17 cellular contexts compared by ENCODE assay signal in genomic region chr1:113519561-113519960, GRCh38.
DNase-seq lines count a peak whose midpoint lies in the region; ATAC-seq, FAIRE-seq and TF ChIP-seq lines count a peak whose summit lies in the region.
"Had no signal": no experiment of that assay in that cellular context is flagged by ENCODE, and none has a peak within 500 bp of the region (broad histone marks: within the 10 kb centered on the region; RNA-seq: fewer than 3 reads in every experiment).

No MANE protein-coding gene starts in this region.

- H3K4me2 ChIP-seq in astrocyte (ENCODE audit: low read length) (peak overlapping the region; percentile 3), skeletal muscle satellite cell (ENCODE audit: low read length) (peak overlapping the region; percentile 5)

- H3K27me3 ChIP-seq in astrocyte (ENCODE audit: insufficient read depth, low read length) (no peaks in the 10 kb centered on the region), skeletal muscle satellite cell (ENCODE audit: control insufficient read depth, insufficient read depth, low read length) (no peaks in the 10 kb centered on the region), aorta (ENCODE audit: control insufficient read depth in 1 of 2, insufficient read depth in 2 of 2, low read length in 1 of 2) (no peaks in the 10 kb centered on the region)
- H3K27me3 ChIP-seq: esophagus squamous epithelium, SJCRH30 had no signal

- ATAC-seq in aorta (ENCODE audit: low FRiP score): no peak
- ATAC-seq: stimulated activated naive B cell treated with anti-CD40 and anti-IgM and Interleukin-4, amounts not matched to agents 10 μg/mL and 1 μg/mL and 100 μg/mL, for 72 hours had no signal

- H3K4me3 Mint-ChIP-seq in astrocyte (ENCODE audit: unreplicated experiment): no peak overlapping the region
- no peak overlapping the region for H3K4me3 Mint-ChIP-seq in activated T-helper 1 cell treated with anti-CD3 and anti-CD28 coated beads, Interleukin-12 subunit alpha, Interleukin-12 subunit beta, Interleukin-2, Interleukin-4 antibody, amounts not matched to agents 30 ng/mL and 10 ng/mL and 1 ng/mL, durations not matched to agents 14 hours and 24 hours and 36 hours
- H3K4me3 Mint-ChIP-seq: activated naive CD4-positive, alpha-beta T cell treated with anti-CD3 and anti-CD28 coated beads for 36 hours; brain; stimulated activated naive B cell treated with anti-CD40 and anti-IgM and Interleukin-4, amounts not matched to agents 10 μg/mL and 1 μg/mL and 100 μg/mL, for 72 hours had no signal

- peak; percentile 13 for FAIRE-seq in astrocyte (lab: Jason Lieb, UNC)

- H3K79me2 ChIP-seq in astrocyte (ENCODE audit: insufficient read depth, low read length): peaks cover 4% of the 10 kb centered on the region

- peaks cover 15% of the 10 kb centered on the region for H3K4me1 Mint-ChIP-seq in astrocyte (ENCODE audit: low read depth, unreplicated experiment)
- no peaks in the 10 kb centered on the region for H3K4me1 Mint-ChIP-seq in activated T-helper 1 cell treated with anti-CD3 and anti-CD28 coated beads, Interleukin-12 subunit alpha, Interleukin-12 subunit beta, Interleukin-2, Interleukin-4 antibody, amounts not matched to agents 30 ng/mL and 10 ng/mL and 1 ng/mL, durations not matched to agents 14 hours and 24 hours and 36 hours (ENCODE audit: low read depth)
- H3K4me1 Mint-ChIP-seq: brain; stimulated activated naive B cell treated with anti-CD40 and anti-IgM and Interleukin-4, amounts not matched to agents 10 μg/mL and 1 μg/mL and 100 μg/mL, for 72 hours had no signal

- DNase-seq in HCEC 1CT: peak; percentile 67
- DNase-seq in astrocyte (ENCODE audit: low read depth): peak; percentile 53
- peak; percentile 26 for DNase-seq in glomerular visceral epithelial cell (ENCODE audit: extremely low spot score)
- no peak for DNase-seq in iPS-NIHi11 (ENCODE audit: low spot score)
- no peak for DNase-seq in aorta
- DNase-seq in NCI-H1930 (lab: John Stamatoyannopoulos, UW): no peak
- no peak for DNase-seq in activated T-helper 1 cell treated with anti-CD3 and anti-CD28 coated beads, Interleukin-12 subunit alpha, Interleukin-12 subunit beta, Interleukin-2, Interleukin-4 antibody, amounts not matched to agents 30 ng/mL and 10 ng/mL and 1 ng/mL, durations not matched to agents 14 hours and 24 hours and 36 hours (ENCODE audit: low spot score)
- DNase-seq: activated naive CD4-positive, alpha-beta T cell treated with anti-CD3 and anti-CD28 coated beads for 36 hours; C1 segment of cervical spinal cord; esophagus squamous epithelium; left ventricle myocardium inferior; NCI-H1436 treated with DMSO at 0.1 percent for 48 hours; NCI-H446 treated with DMSO at 0.1 percent for 48 hours; SJCRH30; stimulated activated naive B cell treated with anti-CD40 and anti-IgM and Interleukin-4, amounts not matched to agents 10 μg/mL and 1 μg/mL and 100 μg/mL, for 72 hours had no signal

- H3K4me1 ChIP-seq in astrocyte (ENCODE audit: insufficient read depth, low read length) (peaks cover 11% of the 10 kb centered on the region), skeletal muscle satellite cell (ENCODE audit: control insufficient read depth, insufficient read depth, low read length) (peaks cover 36% of the 10 kb centered on the region), aorta (ENCODE audit: control insufficient read depth in 1 of 2, insufficient read depth in 2 of 2, low read length in 2 of 2) (peaks cover 0 to 2% of the 10 kb centered on the region in 2 donors)
- H3K4me1 ChIP-seq: SJCRH30 had no signal

- no peak overlapping the region for H2AFZ ChIP-seq in astrocyte (ENCODE audit: low read depth, low read length)

- no peak for TF ChIP-seq CTCF in astrocyte (IDR thresholded peaks at IDR 0.05; ENCODE audit: insufficient read depth, low read depth, low read length)

- H3K4me3 ChIP-seq in astrocyte (ENCODE audit: insufficient read depth, low read depth, low read length) (no peak overlapping the region), skeletal muscle satellite cell (ENCODE audit: low read length) (no peak overlapping the region), aorta (ENCODE audit: low read length in 2 of 2) (no peak overlapping the region)
- H3K4me3 ChIP-seq: esophagus squamous epithelium, left ventricle myocardium inferior, SJCRH30 had no signal

- peaks cover 7% of the 10 kb centered on the region for H3K36me3 Mint-ChIP-seq in astrocyte (ENCODE audit: low read depth, unreplicated experiment)
- H3K36me3 Mint-ChIP-seq in activated T-helper 1 cell treated with anti-CD3 and anti-CD28 coated beads, Interleukin-12 subunit alpha, Interleukin-12 subunit beta, Interleukin-2, Interleukin-4 antibody, amounts not matched to agents 30 ng/mL and 10 ng/mL and 1 ng/mL, durations not matched to agents 14 hours and 24 hours and 36 hours (ENCODE audit: low read depth): no peaks in the 10 kb centered on the region
- H3K36me3 Mint-ChIP-seq: stimulated activated naive B cell treated with anti-CD40 and anti-IgM and Interleukin-4, amounts not matched to agents 10 μg/mL and 1 μg/mL and 100 μg/mL, for 72 hours had no signal

- H3K27me3 Mint-ChIP-seq in astrocyte (ENCODE audit: low read depth, unreplicated experiment): no peaks in the 10 kb centered on the region
- H3K27me3 Mint-ChIP-seq in activated T-helper 1 cell treated with anti-CD3 and anti-CD28 coated beads, Interleukin-12 subunit alpha, Interleukin-12 subunit beta, Interleukin-2, Interleukin-4 antibody, amounts not matched to agents 30 ng/mL and 10 ng/mL and 1 ng/mL, durations not matched to agents 14 hours and 24 hours and 36 hours (ENCODE audit: insufficient read depth): no peaks in the 10 kb centered on the region
- H3K27me3 Mint-ChIP-seq: brain had no signal

- no peaks in the 10 kb centered on the region for H4K20me1 ChIP-seq in astrocyte (ENCODE audit: insufficient read depth, low read length)

- peak overlapping the region; percentile 19 for H3K27ac Mint-ChIP-seq in astrocyte (ENCODE audit: unreplicated experiment)
- H3K27ac Mint-ChIP-seq in activated T-helper 1 cell treated with anti-CD3 and anti-CD28 coated beads, Interleukin-12 subunit alpha, Interleukin-12 subunit beta, Interleukin-2, Interleukin-4 antibody, amounts not matched to agents 30 ng/mL and 10 ng/mL and 1 ng/mL, durations not matched to agents 14 hours and 24 hours and 36 hours: no peak overlapping the region
- H3K27ac Mint-ChIP-seq: activated naive CD4-positive, alpha-beta T cell treated with anti-CD3 and anti-CD28 coated beads for 36 hours; brain; stimulated activated naive B cell treated with anti-CD40 and anti-IgM and Interleukin-4, amounts not matched to agents 10 μg/mL and 1 μg/mL and 100 μg/mL, for 72 hours had no signal

- H3K9me3 ChIP-seq in astrocyte (ENCODE audit: insufficient read depth, low read depth, low read length) (peaks cover 5% of the 10 kb centered on the region), skeletal muscle satellite cell (replicated peaks; ENCODE audit: low read length) (no peaks in the 10 kb centered on the region), aorta (ENCODE audit: control insufficient read depth, low read length) (no peaks in the 10 kb centered on the region)
- H3K9me3 ChIP-seq: SJCRH30 had no signal

- no peaks in the 10 kb centered on the region for H3K36me3 ChIP-seq in astrocyte (ENCODE audit: insufficient read depth, low read length)
- no peaks in the 10 kb centered on the region for H3K36me3 ChIP-seq in skeletal muscle satellite cell (ENCODE audit: insufficient read depth, low read length)
- H3K36me3 ChIP-seq in aorta (ENCODE audit: control insufficient read depth in 1 of 2, insufficient read depth in 2 of 2, low read length in 1 of 2): no peaks in the 10 kb centered on the region
- H3K36me3 ChIP-seq: esophagus squamous epithelium, left ventricle myocardium inferior, SJCRH30 had no signal

- intact Hi-C loops in aorta (cut with DNase I): no loop called here
- intact Hi-C loops in activated T-helper 1 cell treated with anti-CD3 and anti-CD28 coated beads, Interleukin-12 subunit alpha, Interleukin-12 subunit beta, Interleukin-2, Interleukin-4 antibody, amounts not matched to agents 30 ng/mL and 10 ng/mL and 1 ng/mL, durations not matched to agents 14 hours and 24 hours and 36 hours (cut with micrococcal nuclease): no loop called here

- H3K9ac ChIP-seq in astrocyte (ENCODE audit: low read length) (no peak overlapping the region), skeletal muscle satellite cell (ENCODE audit: low read depth, low read length) (no peak overlapping the region)

- H3K27ac ChIP-seq in astrocyte (ENCODE audit: low read depth, low read length): no peak overlapping the region
- no peak overlapping the region for H3K27ac ChIP-seq in aorta (ENCODE audit: low read depth in 1 of 2, low read length in 2 of 2)
- H3K27ac ChIP-seq: esophagus squamous epithelium, left ventricle myocardium inferior, SJCRH30 had no signal

- peaks cover 6% of the 10 kb centered on the region for H3K9me3 Mint-ChIP-seq in astrocyte (ENCODE audit: unreplicated experiment)
- peaks cover 20% of the 10 kb centered on the region for H3K9me3 Mint-ChIP-seq in activated T-helper 1 cell treated with anti-CD3 and anti-CD28 coated beads, Interleukin-12 subunit alpha, Interleukin-12 subunit beta, Interleukin-2, Interleukin-4 antibody, amounts not matched to agents 30 ng/mL and 10 ng/mL and 1 ng/mL, durations not matched to agents 14 hours and 24 hours and 36 hours

Comparison
In these comparisons a context has a peak if more than half of its experiments do, and no peak if none do; other contexts are left out.
1. DNase-seq: peak in HCEC 1CT (single experiment), astrocyte (single experiment) and glomerular visceral epithelial cell (single experiment); none in iPS-NIHi11 (single experiment), aorta (0 of 2), NCI-H1930 (0 of 2) and activated T-helper 1 cell treated with anti-CD3 and anti-CD28 coated beads, Interleukin-12 subunit alpha, Interleukin-12 subunit beta, Interleukin-2, Interleukin-4 antibody, amounts not matched to agents 30 ng/mL and 10 ng/mL and 1 ng/mL, durations not matched to agents 14 hours and 24 hours and 36 hours (single experiment).